ENCODE assay signal across 25 cellular contexts in the genomic region with DNA sequence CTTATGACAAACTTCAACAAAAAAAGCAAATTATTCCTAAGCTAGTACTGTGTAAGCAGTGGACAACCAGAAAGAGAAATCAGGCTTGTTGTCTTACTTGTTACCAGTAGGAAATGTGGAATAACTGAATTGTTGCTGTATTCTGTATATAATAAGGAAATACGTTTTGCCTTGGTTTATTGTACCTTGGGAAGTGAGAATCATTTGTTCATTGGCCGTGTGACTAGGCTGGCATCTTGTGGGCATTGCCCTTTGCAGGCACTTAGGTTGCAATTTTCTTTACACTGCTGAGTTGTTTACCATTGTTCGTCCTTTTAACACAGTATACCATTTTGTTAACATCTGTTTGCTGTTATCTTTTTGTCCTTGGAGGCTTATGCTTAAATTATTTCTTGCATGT.
"Had no signal": no experiment of that assay in that cellular context is flagged by ENCODE, and none has a peak within 500 bp of the region (broad histone marks: within the 10 kb centered on the region; RNA-seq: fewer than 3 reads in every experiment).

No MANE protein-coding gene starts in this region.

- DNase-seq: activated CD4-positive, alpha-beta T cell treated with anti-CD3 and anti-CD28 coated beads for 4 hours; activated CD4-positive, alpha-beta T cell treated with anti-CD3 and anti-CD28 coated beads, Interleukin-2, amount 50 U/mL, for 4 hours; activated CD8-positive, alpha-beta memory T cell treated with anti-CD3 and anti-CD28 coated beads, Interleukin-2, amount 50 U/mL, for 48 hours; activated CD8-positive, alpha-beta T cell treated with anti-CD3 and anti-CD28 coated beads, Interleukin-2, amount 10 ng/mL, durations not matched to agents 7 days and 5 days; activated naive CD4-positive, alpha-beta T cell; activated T-cell treated with anti-CD3 and anti-CD28 coated beads, Interleukin-2, amount 50 U/mL, for 1 hour; amniotic stem cell; NCI-H1092; NCI-H1417 treated with DMSO at 0.1 percent for 48 hours; NCI-H1694; NCI-H2029; NCI-H2107; NCI-H345; NCI-H510A; NCI-H526 treated with DMSO at 0.1 percent for 48 hours; NCI-H82; Peyer's patch; Right ventricle myocardium superior had no signal

- H3K27me3 ChIP-seq: Peyer's patch, SJSA1 had no signal

- H3K4me2 ChIP-seq: KMS-11 had no signal

- H3K27me3 Mint-ChIP-seq: activated naive CD4-positive, alpha-beta T cell treated with anti-CD3 and anti-CD28 coated beads, Interleukin-2, amount 50 U/mL, for 24 hours; brain had no signal

- H3K36me3 ChIP-seq: Peyer's patch, SJSA1 had no signal

- H3K27ac ChIP-seq: KMS-11, Peyer's patch, RWPE1, SJSA1 had no signal

- H3K9me3 Mint-ChIP-seq: activated naive CD4-positive, alpha-beta T cell treated with anti-CD3 and anti-CD28 coated beads, Interleukin-2, amount 50 U/mL, for 24 hours had no signal

- H3K9ac ChIP-seq: KMS-11 had no signal

- H3K4me3 ChIP-seq: Peyer's patch, SJSA1 had no signal

- H3K4me3 Mint-ChIP-seq: activated CD8-positive, alpha-beta T cell treated with anti-CD3 and anti-CD28 coated beads, Interleukin-2, amount 10 ng/mL, durations not matched to agents 7 days and 5 days; activated naive CD4-positive, alpha-beta T cell treated with anti-CD3 and anti-CD28 coated beads, Interleukin-2, amount 50 U/mL, for 24 hours; brain; T-helper 1 cell treated with Interleukin-12 subunit alpha and Interleukin-12 subunit beta and Interleukin-4 antibody, amounts not matched to agents 30 μg/mL and 1 μg/mL, for 36 hours had no signal

- H3K9me3 ChIP-seq: Peyer's patch, SJSA1 had no signal

- H3K27ac Mint-ChIP-seq: activated CD8-positive, alpha-beta T cell treated with anti-CD3 and anti-CD28 coated beads, Interleukin-2, amount 10 ng/mL, durations not matched to agents 7 days and 5 days; activated naive CD4-positive, alpha-beta T cell treated with anti-CD3 and anti-CD28 coated beads, Interleukin-2, amount 50 U/mL, for 24 hours; brain; T-helper 1 cell treated with Interleukin-12 subunit alpha and Interleukin-12 subunit beta and Interleukin-4 antibody, amounts not matched to agents 30 μg/mL and 1 μg/mL, for 36 hours had no signal

- ATAC-seq: activated CD4-positive, CD25-positive, alpha-beta regulatory T cell treated with anti-CD3 and anti-CD28 coated beads, Interleukin-2, amount 50 U/mL, for 24 hours; activated CD8-positive, alpha-beta T cell treated with anti-CD3 and anti-CD28 coated beads, Interleukin-2, amount 10 ng/mL, durations not matched to agents 7 days and 5 days had no signal

- H3K4me1 ChIP-seq: Peyer's patch had no signal
